15 cellular contexts compared by ENCODE assay signal in genomic region chr11:71537537-71537936, GRCh38.
DNase-seq lines count a peak whose midpoint lies in the region; FAIRE-seq and TF ChIP-seq lines count a peak whose summit lies in the region.
"Had no signal": no experiment of that assay in that cellular context is flagged by ENCODE, and none has a peak within 500 bp of the region (broad histone marks: within the 10 kb centered on the region; RNA-seq: fewer than 3 reads in every experiment).

No MANE protein-coding gene starts in this region.

- H3K27me3 ChIP-seq in BLaER1 = no peaks in the 10 kb centered on the region
- H3K27me3 ChIP-seq in BLaER1 treated with 17β-estradiol and CSF1 and Interleukin-3, amounts not matched to agents 10 nM and 100 nM = no peaks in the 10 kb centered on the region
- H3K27me3 ChIP-seq: BE2C had no signal

- DNase-seq in NCI-H345 (lab: John Stamatoyannopoulos, UW) (peak; percentile 37), nephron progenitor cell (no peak), NCI-H1694 (lab: John Stamatoyannopoulos, UW) (no peak), NCI-H2081 treated with DMSO at 0.1 percent for 48 hours (lab: John Stamatoyannopoulos, UW) (no peak), RCC 7860 (ENCODE audit: low spot score) (no peak)
- DNase-seq: BE2C; CD8-positive, alpha-beta memory T cell; GM23248; H7; IMR-90; KBM-7 had no signal

- no peak for TF ChIP-seq CTCF in nephron progenitor cell (IDR thresholded peaks at IDR 0.05)

- peaks cover 28% of the 10 kb centered on the region for H3K4me1 ChIP-seq in BLaER1
- peaks cover 7 to 29% (median 25%) of the 10 kb centered on the region in 10 experiments for H3K4me1 ChIP-seq in BLaER1 treated with 17β-estradiol and CSF1 and Interleukin-3, amounts not matched to agents 10 nM and 100 nM
- H3K4me1 ChIP-seq: A549, BE2C had no signal

- H3K36me3 Mint-ChIP-seq in nephron progenitor cell (ENCODE audit: low read depth) = no peaks in the 10 kb centered on the region

- peaks cover 12% of the 10 kb centered on the region for H3K9me3 Mint-ChIP-seq in nephron progenitor cell

- no peaks in the 10 kb centered on the region for H4K20me1 ChIP-seq in BLaER1
- no peaks in the 10 kb centered on the region for H4K20me1 ChIP-seq in BLaER1 treated with 17β-estradiol and CSF1 and Interleukin-3, amounts not matched to agents 10 nM and 100 nM

- H3K27ac ChIP-seq in BLaER1 = no peak overlapping the region
- H3K27ac ChIP-seq in BLaER1 treated with 17β-estradiol and CSF1 and Interleukin-3, amounts not matched to agents 10 nM and 100 nM = no peak overlapping the region
- H3K27ac ChIP-seq: A549, GM23248 had no signal

- no peak for FAIRE-seq in RCC 7860 (lab: Jason Lieb, UNC)
- FAIRE-seq: A549 had no signal

- H3K4me1 Mint-ChIP-seq in nephron progenitor cell = peaks cover 36% of the 10 kb centered on the region
- H3K4me1 Mint-ChIP-seq: CD8-positive, alpha-beta memory T cell had no signal

- peaks cover 7% of the 10 kb centered on the region for H3K27me3 Mint-ChIP-seq in nephron progenitor cell (ENCODE audit: low read depth, poor library complexity)

- peak overlapping the region; percentile 50 for H3K4me2 ChIP-seq in BLaER1
- peak overlapping the region in 8 of 11 experiments; percentile 20 to 60 (median 46); a peak in 12 of 22 replicates for H3K4me2 ChIP-seq in BLaER1 treated with 17β-estradiol and CSF1 and Interleukin-3, amounts not matched to agents 10 nM and 100 nM
- H3K4me2 ChIP-seq: A549 had no signal

- no peak overlapping the region for H3K9ac ChIP-seq in BLaER1
- no peak overlapping the region for H3K9ac ChIP-seq in BLaER1 treated with 17β-estradiol and CSF1 and Interleukin-3, amounts not matched to agents 10 nM and 100 nM
- H3K9ac ChIP-seq: GM23248 had no signal

- H3K4me3 ChIP-seq in BLaER1 = no peak overlapping the region
- no peak overlapping the region for H3K4me3 ChIP-seq in BLaER1 treated with 17β-estradiol and CSF1 and Interleukin-3, amounts not matched to agents 10 nM and 100 nM
- H3K4me3 ChIP-seq: A549, GM23248 had no signal

- H3K36me3 ChIP-seq in BLaER1 = no peaks in the 10 kb centered on the region
- peaks cover 0 to 6% (median 0%) of the 10 kb centered on the region in 11 experiments; a peak in 2 of 22 replicates for H3K36me3 ChIP-seq in BLaER1 treated with 17β-estradiol and CSF1 and Interleukin-3, amounts not matched to agents 10 nM and 100 nM
- H3K36me3 ChIP-seq: BE2C had no signal

- no peak overlapping the region for H3K4me3 Mint-ChIP-seq in nephron progenitor cell
- H3K4me3 Mint-ChIP-seq: CD8-positive, alpha-beta memory T cell had no signal

- peak overlapping the region; percentile 51 for H3K27ac Mint-ChIP-seq in nephron progenitor cell
- H3K27ac Mint-ChIP-seq: CD8-positive, alpha-beta memory T cell had no signal

- H3K9me3 ChIP-seq in BLaER1 = peaks cover 25% of the 10 kb centered on the region
- peaks cover 18 to 30% (median 23%) of the 10 kb centered on the region in 11 experiments for H3K9me3 ChIP-seq in BLaER1 treated with 17β-estradiol and CSF1 and Interleukin-3, amounts not matched to agents 10 nM and 100 nM (replicated peaks in 1 of 11)
- H3K9me3 ChIP-seq: A549, BE2C, Caco-2 had no signal
